ENCODE assay signal across 8 cellular contexts in genomic region chr19:17309962-17310461, GRCh38. TPM values are rescaled to one million over a fixed set of nuclear protein-coding genes. Genes with fewer than 3 reads are reported as not detected.
DNase-seq lines count a peak whose midpoint lies in the region; ATAC-seq, FAIRE-seq and TF ChIP-seq lines count a peak whose summit lies in the region.

No MANE protein-coding gene starts in this region.

- peak overlapping the region; percentile 74 for H3K27ac ChIP-seq in 22Rv1

- H3K9me3 ChIP-seq in mucosa of descending colon = no peaks in the 10 kb centered on the region

- CTCF ChIA-PET in MCF 10A (lab: Yijun Ruan, JAX) = interaction anchor here (0.6 to 2.0 kb wide), 4 partner anchors 17 to 157 kb away, joined by 3 to 8 read pairs (median 6); no protein-coding TSS in a partner anchor

- BruUV-seq in MCF 10A (replicated peaks; lab: Mats Ljungman, UMichigan) = no TSS peak

- intact Hi-C loops in MCF 10A (cut with micrococcal nuclease) = loop anchor here (1.0 kb wide), 1 partner anchor 7 kb away; no protein-coding TSS in a partner anchor
- intact Hi-C loops in mucosa of descending colon (cut with DNase I, micrococcal nuclease) = no loop called here

- peaks cover 27% of the 10 kb centered on the region for H3K36me3 Mint-ChIP-seq in MCF 10A (ENCODE audit: insufficient read depth, unreplicated experiment)

- H3K4me1 Mint-ChIP-seq in MCF 10A (ENCODE audit: insufficient read depth, unreplicated experiment) = peaks cover 31% of the 10 kb centered on the region

- POLR2A ChIA-PET in MCF 10A (lab: Yijun Ruan, JAX) = interaction anchor here (0.6 to 10.5 kb wide), 10 partner anchors 11 to 550 kb away, joined by 3 to 152 read pairs (median 4); partner anchors contain the start of genes ANO8 and GTPBP3

- H3K27me3 Mint-ChIP-seq in MCF 10A (ENCODE audit: insufficient read depth, unreplicated experiment) = no peaks in the 10 kb centered on the region

- TF ChIP-seq CTCF in 22Rv1 (IDR thresholded peaks at IDR 0.05) (no peak), MCF 10A (IDR thresholded peaks at IDR 0.05; ENCODE audit: unreplicated experiment) (no peak), mucosa of descending colon (IDR thresholded peaks at IDR 0.05) (no peak)

- DNase-seq in HTR-8/SVneo (ENCODE audit: insufficient read length, low spot score) (no peak), MCF 10A (ENCODE audit: unreplicated experiment) (no peak), mucosa of descending colon (no peak), NCI-H146 (lab: John Stamatoyannopoulos, UW) (no peak)
- no peak for DNase-seq in stimulated activated naive CD4-positive, alpha-beta T cell treated with Interleukin-2 at 50 U/mL for 16 hours (lab: John Stamatoyannopoulos, UW)

- no peaks in the 10 kb centered on the region for H3K9me3 Mint-ChIP-seq in MCF 10A (ENCODE audit: unreplicated experiment)

- peak overlapping the region; percentile 73 for H3K27ac Mint-ChIP-seq in MCF 10A (ENCODE audit: low read depth, unreplicated experiment)

- no peaks in the 10 kb centered on the region for H3K36me3 ChIP-seq in mucosa of descending colon (ENCODE audit: low read depth)

- peak overlapping the region; percentile 88 for H3K4me3 Mint-ChIP-seq in MCF 10A (ENCODE audit: unreplicated experiment)

- H3K4me1 ChIP-seq in mucosa of descending colon (ENCODE audit: low read depth) = peaks cover 31% of the 10 kb centered on the region

- peak; percentile 28 for FAIRE-seq in HTR-8/SVneo (lab: Jason Lieb, UNC)

- H3K4me3 ChIP-seq in mucosa of descending colon = peak overlapping the region; percentile 54

- ATAC-seq in mucosa of descending colon (no peak), HG02642 (IDR thresholded peaks at IDR 0.05; ENCODE audit: poor library complexity, unreplicated experiment) (no peak), HG02840 (IDR thresholded peaks at IDR 0.05; ENCODE audit: low FRiP score, unreplicated experiment) (no peak)

RNA-seq across cellular contexts. Expression of gene DDA1, which starts 0.6 kb away (rescaled TPM):
- 57.4 and 60.4 TPM in 2 replicates for total RNA-seq in MCF 10A (2022)
- total RNA-seq in mucosa of descending colon = 10 to 100 TPM; 38.3 to 51.4 (median 48.3) TPM

RNA-seq across cellular contexts. Expression of gene MRPL34, which starts 4.3 kb away (rescaled TPM):
- 58.8 and 65.8 TPM in 2 replicates for total RNA-seq in MCF 10A (2022)
- total RNA-seq in mucosa of descending colon = 100 to 1,000 TPM; 124 to 148 (median 145) TPM

RNA-seq across cellular contexts. Expression of gene ABHD8, which starts 6.8 kb away (rescaled TPM):
- 4.1 and 6.4 TPM in 2 replicates for total RNA-seq in MCF 10A (2022)
- total RNA-seq in mucosa of descending colon = 10 to 100 TPM in 1 of 3 donors, 1 to 10 TPM in 2; 3.0 to 18.0 (median 4.5) TPM

RNA-seq across cellular contexts. Expression of gene ANO8, which starts 24.6 kb away (rescaled TPM):
- total RNA-seq in MCF 10A (2022) (13.0 and 14.5 TPM in 2 replicates), mucosa of descending colon (1 to 10 TPM; 7.1 to 9.4 (median 8.6) TPM)

RNA-seq across cellular contexts. Expression of gene GTPBP3, which starts 27.3 kb away (rescaled TPM):
- total RNA-seq in MCF 10A (2022) (24.8 and 27.9 TPM in 2 replicates), mucosa of descending colon (10 to 100 TPM; 16.1 to 24.3 (median 16.8) TPM)
